Comparison of ENCODE assay signal across 12 cellular contexts in genomic region chr4:38129452-38129830, GRCh38.
A peak's percentile ranks its signal among the peaks of the same experiment; 100 is the strongest.
DNase-seq lines count a peak whose midpoint lies in the region; ATAC-seq and TF ChIP-seq lines count a peak whose summit lies in the region.
"Had no signal": no experiment of that assay in that cellular context is flagged by ENCODE, and none has a peak within 500 bp of the region (broad histone marks: within the 10 kb centered on the region; RNA-seq: fewer than 3 reads in every experiment).

No MANE protein-coding gene starts in this region.

- H3K27ac Mint-ChIP-seq in naive thymus-derived CD8-positive, alpha-beta T cell = peak overlapping the region; percentile 64 to 89 (median 82)

- peaks cover 31 to 62% (median 54%) of the 10 kb centered on the region in 4 donors for H3K4me1 Mint-ChIP-seq in naive thymus-derived CD8-positive, alpha-beta T cell

- H3K36me3 Mint-ChIP-seq in naive thymus-derived CD8-positive, alpha-beta T cell = peaks cover 0 to 38% (median 30%) of the 10 kb centered on the region in 3 donors

- ATAC-seq in naive thymus-derived CD8-positive, alpha-beta T cell = no peak

- TF ChIP-seq CTCF in KMS-11 (conservative IDR thresholded peaks at IDR 0.05; ENCODE audit: low read depth, low read length) (no peak), choroid plexus epithelial cell (conservative IDR thresholded peaks at IDR 0.05; ENCODE audit: low read depth, low read length) (no peak), BE2C (IDR thresholded peaks at IDR 0.05; ENCODE audit: low read depth, low read length) (no peak)

- H3K4me2 ChIP-seq in BLaER1 treated with 17β-estradiol and CSF1 and Interleukin-3, amounts not matched to agents 10 nM and 100 nM = peak overlapping the region in 9 of 11 experiments; percentile 31 to 88 (median 70); a peak in 14 of 22 replicates
- H3K4me2 ChIP-seq in KMS-11 = peak overlapping the region; percentile 98

- DNase-seq in choroid plexus epithelial cell (ENCODE audit: low read depth) (peak; percentile 37), BE2C (no peak), foreskin melanocyte (no peak), NCI-H1417 (lab: John Stamatoyannopoulos, UW) (no peak)
- peak in 1 of 10 donors; percentile 5 for DNase-seq in naive thymus-derived CD8-positive, alpha-beta T cell
- no peak for DNase-seq in central memory CD4-positive, alpha-beta T cell
- DNase-seq: AML-193, GF-D8, left ventricle myocardium superior, NCI-H2029 treated with DMSO at 0.1 percent for 48 hours had no signal

- no peaks in the 10 kb centered on the region for H3K79me2 ChIP-seq in KMS-11 (ENCODE audit: insufficient read depth, low read depth)

- POLR2A ChIA-PET in naive thymus-derived CD8-positive, alpha-beta T cell (lab: Charles Lee) = no interaction called here

- H3K9me3 Mint-ChIP-seq in naive thymus-derived CD8-positive, alpha-beta T cell = no peaks in the 10 kb centered on the region

- peak overlapping the region in 6 of 10 donors; percentile 43 to 65 (median 53) for H3K4me3 Mint-ChIP-seq in naive thymus-derived CD8-positive, alpha-beta T cell

- no peaks in the 10 kb centered on the region for H3K27me3 Mint-ChIP-seq in naive thymus-derived CD8-positive, alpha-beta T cell

- no peaks in the 10 kb centered on the region for H3K9me3 ChIP-seq in BLaER1 treated with 17β-estradiol and CSF1 and Interleukin-3, amounts not matched to agents 10 nM and 100 nM (replicated peaks in 1 of 11)
- no peaks in the 10 kb centered on the region for H3K9me3 ChIP-seq in BE2C

- peaks cover 43 to 81% (median 49%) of the 10 kb centered on the region in 10 experiments for H3K4me1 ChIP-seq in BLaER1 treated with 17β-estradiol and CSF1 and Interleukin-3, amounts not matched to agents 10 nM and 100 nM
- H3K4me1 ChIP-seq in KMS-11 (ENCODE audit: low read depth, poor library complexity, severe bottlenecking) (peaks cover 99% of the 10 kb centered on the region), BE2C (0 out of 2 replicates have a peak, but pooled peaks cover 2% of the 10 kb centered on the region)

- H2AFZ ChIP-seq in KMS-11 (ENCODE audit: low read depth) = no peak overlapping the region; the same call in 1 of the 2 replicates

- peak overlapping the region in 3 of 11 experiments; percentile 49 to 79 (median 51); a peak in 7 of 22 replicates for H3K9ac ChIP-seq in BLaER1 treated with 17β-estradiol and CSF1 and Interleukin-3, amounts not matched to agents 10 nM and 100 nM
- peak overlapping the region; percentile 78; the same call in 1 of the 2 replicates for H3K9ac ChIP-seq in KMS-11

- no peaks in the 10 kb centered on the region for H4K20me1 ChIP-seq in BLaER1 treated with 17β-estradiol and CSF1 and Interleukin-3, amounts not matched to agents 10 nM and 100 nM
- H4K20me1 ChIP-seq in KMS-11 (ENCODE audit: insufficient read depth) = no peaks in the 10 kb centered on the region

- peak overlapping the region in 6 of 11 experiments; percentile 13 to 92 (median 77); a peak in 10 of 22 replicates for H3K27ac ChIP-seq in BLaER1 treated with 17β-estradiol and CSF1 and Interleukin-3, amounts not matched to agents 10 nM and 100 nM
- peak overlapping the region; percentile 99 for H3K27ac ChIP-seq in KMS-11

- H3K4me3 ChIP-seq in BLaER1 treated with 17β-estradiol and CSF1 and Interleukin-3, amounts not matched to agents 10 nM and 100 nM = no peak overlapping the region
- no peak overlapping the region for H3K4me3 ChIP-seq in KMS-11 (IDR thresholded peaks at IDR 0.05; ENCODE audit: insufficient read depth, low read depth, low read length)
- H3K4me3 ChIP-seq in choroid plexus epithelial cell (ENCODE audit: low read depth, low read length) = no peak overlapping the region
- H3K4me3 ChIP-seq in BE2C (ENCODE audit: low read depth, low read length) = no peak overlapping the region

- H3K36me3 ChIP-seq in BLaER1 treated with 17β-estradiol and CSF1 and Interleukin-3, amounts not matched to agents 10 nM and 100 nM = peaks cover 35 to 81% (median 65%) of the 10 kb centered on the region in 11 experiments
- H3K36me3 ChIP-seq in KMS-11 (ENCODE audit: insufficient read depth) (no peaks in the 10 kb centered on the region), BE2C (no peaks in the 10 kb centered on the region)

- H3K27me3 ChIP-seq in BLaER1 treated with 17β-estradiol and CSF1 and Interleukin-3, amounts not matched to agents 10 nM and 100 nM = no peaks in the 10 kb centered on the region
- H3K27me3 ChIP-seq in KMS-11 (ENCODE audit: insufficient read depth, low read depth) (no peaks in the 10 kb centered on the region), BE2C (no peaks in the 10 kb centered on the region)
